26 cellular contexts compared by ENCODE assay signal in the genomic region with DNA sequence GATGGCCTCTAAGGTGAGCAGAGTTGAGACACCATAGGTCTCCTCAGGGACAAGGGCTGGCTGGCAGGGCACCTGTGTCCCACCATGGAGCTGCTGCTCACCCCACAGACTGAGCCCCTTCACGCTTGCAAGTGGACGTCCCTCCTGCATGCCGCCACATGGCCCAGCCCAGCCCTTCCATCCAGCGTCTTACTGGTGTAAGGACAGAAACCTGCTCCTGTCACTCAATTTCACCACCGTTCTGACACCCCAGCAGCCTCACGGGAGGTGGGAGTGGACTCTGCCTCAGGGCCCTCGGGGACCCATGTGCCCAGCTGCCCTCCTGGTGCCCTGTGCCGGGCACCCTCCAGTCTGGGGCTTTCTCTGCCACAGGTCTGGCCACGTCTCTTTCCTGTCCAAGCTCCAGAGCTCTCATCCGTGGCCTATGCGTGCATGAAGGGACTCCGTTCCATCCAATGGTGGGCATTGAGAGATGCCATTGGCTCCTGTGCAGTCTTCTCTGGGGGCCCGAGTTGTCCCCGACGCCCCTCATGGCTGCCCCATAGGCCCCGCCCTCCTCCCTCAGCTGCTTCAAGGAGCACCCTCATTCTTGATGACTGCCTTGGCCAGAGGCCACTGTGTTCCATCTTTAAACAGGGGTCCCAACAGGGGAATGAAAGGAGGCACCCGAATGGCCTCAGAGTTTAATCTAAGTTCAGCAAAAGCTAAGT.
"Had no signal": no experiment of that assay in that cellular context is flagged by ENCODE, and none has a peak within 500 bp of the region (broad histone marks: within the 10 kb centered on the region; RNA-seq: fewer than 3 reads in every experiment).

No MANE protein-coding gene starts in this region.

- H3K27me3 Mint-ChIP-seq: activated B cell treated with CpG ODN at 0.5 μM for 24 hours; activated CD4-positive, alpha-beta T cell treated with anti-CD3 and anti-CD28 coated beads, Interleukin-2, amount 10 ng/mL, durations not matched to agents 24 days and 14 days; activated CD8-positive, alpha-beta memory T cell treated with anti-CD3 and anti-CD28 coated beads, Interleukin-2, amount 10 ng/mL, durations not matched to agents 7 days and 5 days; activated T-cell treated with anti-CD3 and anti-CD28 coated beads, Interleukin-2, amount 50 U/mL, for 24 hours; T-cell had no signal

- H3K36me3 Mint-ChIP-seq: activated CD8-positive, alpha-beta memory T cell treated with anti-CD3 and anti-CD28 coated beads, Interleukin-2, amount 10 ng/mL, durations not matched to agents 7 days and 5 days; T-cell had no signal

- H3K4me1 Mint-ChIP-seq: activated B cell treated with CpG ODN at 0.5 μM for 24 hours; activated CD4-positive, alpha-beta T cell treated with anti-CD3 and anti-CD28 coated beads, Interleukin-2, amount 10 ng/mL, durations not matched to agents 24 days and 14 days; activated CD8-positive, alpha-beta memory T cell treated with anti-CD3 and anti-CD28 coated beads, Interleukin-2, amount 10 ng/mL, durations not matched to agents 7 days and 5 days had no signal

- DNase-seq: activated B cell treated with CpG ODN at 0.5 μM for 24 hours; activated CD4-positive, alpha-beta T cell treated with anti-CD3 and anti-CD28 coated beads for 1 hour; activated CD4-positive, alpha-beta T cell treated with anti-CD3 and anti-CD28 coated beads, Interleukin-2, amount 10 ng/mL, durations not matched to agents 24 days and 14 days; activated CD4-positive, alpha-beta T cell treated with anti-CD3 and anti-CD28 coated beads, Interleukin-2, amount 50 U/mL, for 48 hours; activated CD8-positive, alpha-beta memory T cell treated with anti-CD3 and anti-CD28 coated beads, Interleukin-2, amount 10 ng/mL, durations not matched to agents 7 days and 5 days; activated effector memory CD4-positive, alpha-beta T cell treated with Interleukin-2 at 50 U/mL for 16 hours; activated naive CD4-positive, alpha-beta T cell; activated T-cell treated with anti-CD3 and anti-CD28 coated beads, Interleukin-2, amount 50 U/mL, for 24 hours; amygdala; KG1; NCI-H1092; NCI-H1417; NCI-H1930; NCI-H2171; NCI-H2227 treated with DMSO at 0.1 percent for 48 hours; NCI-H446 treated with DMSO at 0.1 percent for 48 hours; NCI-H526; NCI-H774; OCI-M1; SHP77; T-cell; T-helper 2 cell; T1000 had no signal

- H3K9me3 Mint-ChIP-seq: activated B cell treated with CpG ODN at 0.5 μM for 24 hours; activated CD4-positive, alpha-beta T cell treated with anti-CD3 and anti-CD28 coated beads, Interleukin-2, amount 10 ng/mL, durations not matched to agents 24 days and 14 days; activated naive CD4-positive, alpha-beta T cell treated with anti-CD3 and anti-CD28 coated beads, Interleukin-2, amount 50 U/mL, for 72 hours; activated T-cell treated with anti-CD3 and anti-CD28 coated beads, Interleukin-2, amount 50 U/mL, for 24 hours; activated T-helper 1 cell treated with anti-CD3 and anti-CD28 coated beads, Interleukin-12 subunit alpha, Interleukin-12 subunit beta, Interleukin-2, Interleukin-4 antibody, amounts not matched to agents 30 ng/mL and 10 ng/mL and 1 ng/mL, durations not matched to agents 14 hours and 24 hours and 36 hours; T-cell had no signal

- H3K27ac Mint-ChIP-seq: activated B cell treated with CpG ODN at 0.5 μM for 24 hours; activated CD4-positive, alpha-beta T cell treated with anti-CD3 and anti-CD28 coated beads, Interleukin-2, amount 10 ng/mL, durations not matched to agents 24 days and 14 days; activated CD8-positive, alpha-beta memory T cell treated with anti-CD3 and anti-CD28 coated beads, Interleukin-2, amount 10 ng/mL, durations not matched to agents 7 days and 5 days; activated naive CD4-positive, alpha-beta T cell treated with anti-CD3 and anti-CD28 coated beads, Interleukin-2, amount 50 U/mL, for 72 hours; activated T-cell treated with anti-CD3 and anti-CD28 coated beads, Interleukin-2, amount 50 U/mL, for 24 hours; activated T-helper 1 cell treated with anti-CD3 and anti-CD28 coated beads, Interleukin-12 subunit alpha, Interleukin-12 subunit beta, Interleukin-2, Interleukin-4 antibody, amounts not matched to agents 30 ng/mL and 10 ng/mL and 1 ng/mL, durations not matched to agents 14 hours and 24 hours and 36 hours; T-cell had no signal

- H3K4me3 Mint-ChIP-seq: activated B cell treated with CpG ODN at 0.5 μM for 24 hours; activated CD4-positive, alpha-beta T cell treated with anti-CD3 and anti-CD28 coated beads, Interleukin-2, amount 10 ng/mL, durations not matched to agents 24 days and 14 days; activated CD8-positive, alpha-beta memory T cell treated with anti-CD3 and anti-CD28 coated beads, Interleukin-2, amount 10 ng/mL, durations not matched to agents 7 days and 5 days; activated T-cell treated with anti-CD3 and anti-CD28 coated beads, Interleukin-2, amount 50 U/mL, for 24 hours; activated T-helper 1 cell treated with anti-CD3 and anti-CD28 coated beads, Interleukin-12 subunit alpha, Interleukin-12 subunit beta, Interleukin-2, Interleukin-4 antibody, amounts not matched to agents 30 ng/mL and 10 ng/mL and 1 ng/mL, durations not matched to agents 14 hours and 24 hours and 36 hours; brain; T-cell had no signal
